In genomic region chr11:12225046-12225739, GRCh38 we compare ENCODE assay signal across 8 cellular contexts.
A peak's percentile ranks its signal among the peaks of the same experiment; 100 is the strongest.
DNase-seq lines count a peak whose midpoint lies in the region; TF ChIP-seq lines count a peak whose summit lies in the region.
"Had no signal": no experiment of that assay in that cellular context is flagged by ENCODE, and none has a peak within 500 bp of the region (broad histone marks: within the 10 kb centered on the region; RNA-seq: fewer than 3 reads in every experiment).

No MANE protein-coding gene starts in this region.

- peak overlapping the region; percentile 74 to 89 (median 81) for H3K4me3 Mint-ChIP-seq in CD8-positive, alpha-beta memory T cell

- no peaks in the 10 kb centered on the region for H3K9me3 Mint-ChIP-seq in CD8-positive, alpha-beta memory T cell

- H3K36me3 ChIP-seq in CD8-positive, alpha-beta memory T cell (ENCODE audit: insufficient read depth, low read length) = peaks cover 9% of the 10 kb centered on the region
- H3K36me3 ChIP-seq in KOPT-K1 (ENCODE audit: insufficient read depth, low read length) (no peaks in the 10 kb centered on the region), brain microvascular endothelial cell (replicated peaks) (peaks cover 96% of the 10 kb centered on the region), skeletal muscle satellite cell (ENCODE audit: insufficient read depth, low read length) (peaks cover 70% of the 10 kb centered on the region)

- H3K4me1 Mint-ChIP-seq in CD8-positive, alpha-beta memory T cell = peaks cover 50 to 61% (median 53%) of the 10 kb centered on the region in 3 donors

- in situ Hi-C loops in brain microvascular endothelial cell (cut with HindIII; ENCODE audit: low pct_ligation_motif_present, low sequenced_read_pairs) = no loop called here

- peak overlapping the region; percentile 59 for H3K9ac ChIP-seq in skeletal muscle satellite cell (ENCODE audit: low read depth, low read length)

- peaks cover 47% of the 10 kb centered on the region for H3K4me1 ChIP-seq in CD8-positive, alpha-beta memory T cell (ENCODE audit: insufficient read depth, low read length)
- peaks cover 56% of the 10 kb centered on the region for H3K4me1 ChIP-seq in skeletal muscle satellite cell (ENCODE audit: control insufficient read depth, insufficient read depth, low read length)

- DNase-seq in CD8-positive, alpha-beta memory T cell = no peak
- no peak for DNase-seq in brain microvascular endothelial cell
- DNase-seq in GOT3 (lab: John Stamatoyannopoulos, UW) = no peak
- no peak for DNase-seq in retina
- DNase-seq in NCI-H226 = no peak
- DNase-seq: NCI-H146 had no signal

- POLR2A ChIA-PET in CD8-positive, alpha-beta memory T cell (lab: Charles Lee) = interaction anchor here (0.6 to 2.9 kb wide), 9 partner anchors 10 to 1474 kb away, joined by 3 to 21 read pairs (median 3); partner anchors contain the start of genes CTR9 and MICAL2

- H3K27ac ChIP-seq in CD8-positive, alpha-beta memory T cell (ENCODE audit: low read depth, low read length) = peak overlapping the region; percentile 72
- H3K27ac ChIP-seq in KOPT-K1 (ENCODE audit: low read depth, low read length, poor library complexity, severe bottlenecking) (peak overlapping the region; percentile 88), brain microvascular endothelial cell (peak overlapping the region; percentile 65)

- no peaks in the 10 kb centered on the region for H3K9me3 ChIP-seq in CD8-positive, alpha-beta memory T cell (ENCODE audit: low read length)
- H3K9me3 ChIP-seq in KOPT-K1 (ENCODE audit: insufficient read depth, low read length, poor library complexity, severe bottlenecking) = no peaks in the 10 kb centered on the region
- H3K9me3 ChIP-seq in skeletal muscle satellite cell (replicated peaks; ENCODE audit: low read length) = no peaks in the 10 kb centered on the region

- peak overlapping the region; percentile 94 to 100 (median 98) for H3K27ac Mint-ChIP-seq in CD8-positive, alpha-beta memory T cell

- CTCF ChIA-PET in CD8-positive, alpha-beta memory T cell (lab: Charles Lee) = interaction anchor here (1.0 to 5.5 kb wide), 9 partner anchors 8 to 181 kb away, joined by 3 to 64 read pairs (median 11); no protein-coding TSS in a partner anchor

- peaks cover 20 to 54% (median 24%) of the 10 kb centered on the region in 3 donors for H3K36me3 Mint-ChIP-seq in CD8-positive, alpha-beta memory T cell

- no peaks in the 10 kb centered on the region for H3K27me3 ChIP-seq in CD8-positive, alpha-beta memory T cell (ENCODE audit: insufficient read depth, low read length, poor library complexity, severe bottlenecking)
- H3K27me3 ChIP-seq in brain microvascular endothelial cell (replicated peaks) = no peaks in the 10 kb centered on the region
- no peaks in the 10 kb centered on the region for H3K27me3 ChIP-seq in skeletal muscle satellite cell (ENCODE audit: control insufficient read depth, insufficient read depth, low read length)

- H3K4me2 ChIP-seq in skeletal muscle satellite cell (ENCODE audit: low read length) = no peak overlapping the region

- no peak for TF ChIP-seq CTCF in brain microvascular endothelial cell (IDR thresholded peaks at IDR 0.05; ENCODE audit: low read depth, low read length, missing control alignments)

- no peak overlapping the region for H3K4me3 ChIP-seq in CD8-positive, alpha-beta memory T cell (ENCODE audit: low read length)
- H3K4me3 ChIP-seq in brain microvascular endothelial cell (ENCODE audit: low read depth, low read length) (no peak overlapping the region), skeletal muscle satellite cell (ENCODE audit: low read length) (no peak overlapping the region)

- H3K27me3 Mint-ChIP-seq in CD8-positive, alpha-beta memory T cell = peaks cover 0 to 3% of the 10 kb centered on the region in 2 donors
